1 cellular context compared by ENCODE assay signal in the genomic region with DNA sequence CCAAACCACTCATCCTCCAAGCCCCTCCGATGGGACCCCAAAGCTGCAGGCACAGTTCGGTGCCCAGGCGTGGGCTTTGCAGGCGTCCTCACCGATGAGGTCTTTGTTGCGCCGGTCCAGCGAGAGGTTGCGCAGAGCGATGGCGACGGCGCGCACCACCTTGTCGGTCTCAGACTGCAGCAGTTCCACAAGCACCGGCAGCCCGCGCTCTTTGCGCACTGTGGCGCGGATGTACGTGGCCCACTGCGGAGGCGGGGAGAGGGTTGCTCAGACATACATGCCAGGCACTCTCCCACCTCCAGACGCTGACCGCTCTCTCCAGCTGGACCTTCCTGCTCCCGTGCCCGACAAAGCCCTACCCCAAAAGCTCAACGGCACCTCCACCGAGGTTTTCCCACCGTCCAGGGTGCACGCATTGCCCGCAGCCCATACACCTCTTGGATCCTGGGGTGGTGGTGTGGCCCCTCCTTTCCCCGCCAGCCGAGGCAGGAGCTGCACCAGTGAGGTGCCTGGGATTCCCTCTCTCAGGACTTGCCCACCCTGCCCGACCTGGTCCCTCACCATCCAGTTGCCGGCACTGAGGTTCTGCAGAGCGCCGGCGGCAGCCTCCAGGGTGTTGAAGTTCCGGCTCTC.
TF ChIP-seq lines count a peak whose summit lies in the region.

No MANE protein-coding gene starts in this region.

TF ChIP-seq in SK-N-SH treated with all-trans-retinoic acid at 6 μM for 48 hours, 23 proteins besides CTCF, POLR2A, EP300 and RAD21:
- no peak for TF ChIP-seq ZC3H10 (CRISPR knock-in tag; IDR thresholded peaks at IDR 0.05)
- no peak for TF ChIP-seq RARB (CRISPR knock-in tag; IDR thresholded peaks at IDR 0.05)
- no peak for TF ChIP-seq ZNF8 (CRISPR knock-in tag; IDR thresholded peaks at IDR 0.05)
- TF ChIP-seq ZFP30 (CRISPR knock-in tag; IDR thresholded peaks at IDR 0.05), result no peak
- TF ChIP-seq ZNF70 (CRISPR knock-in tag; IDR thresholded peaks at IDR 0.05), result no peak
- TF ChIP-seq, protein P1, sequence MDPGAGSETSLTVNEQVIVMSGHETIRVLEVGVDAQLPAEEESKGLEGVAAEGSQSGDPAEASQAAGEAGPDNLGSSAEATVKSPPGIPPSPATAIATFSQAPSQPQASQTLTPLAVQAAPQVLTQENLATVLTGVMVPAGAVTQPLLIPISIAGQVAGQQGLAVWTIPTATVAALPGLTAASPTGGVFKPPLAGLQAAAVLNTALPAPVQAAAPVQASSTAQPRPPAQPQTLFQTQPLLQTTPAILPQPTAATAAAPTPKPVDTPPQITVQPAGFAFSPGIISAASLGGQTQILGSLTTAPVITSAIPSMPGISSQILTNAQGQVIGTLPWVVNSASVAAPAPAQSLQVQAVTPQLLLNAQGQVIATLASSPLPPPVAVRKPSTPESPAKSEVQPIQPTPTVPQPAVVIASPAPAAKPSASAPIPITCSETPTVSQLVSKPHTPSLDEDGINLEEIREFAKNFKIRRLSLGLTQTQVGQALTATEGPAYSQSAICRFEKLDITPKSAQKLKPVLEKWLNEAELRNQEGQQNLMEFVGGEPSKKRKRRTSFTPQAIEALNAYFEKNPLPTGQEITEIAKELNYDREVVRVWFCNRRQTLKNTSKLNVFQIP (CRISPR knock-in tag; IDR thresholded peaks at IDR 0.05; ENCODE audit: borderline replicate concordance, low read depth), result no peak
- no peak for TF ChIP-seq ESRRG (CRISPR knock-in tag; IDR thresholded peaks at IDR 0.05)
- TF ChIP-seq SNAI2 (CRISPR knock-in tag; IDR thresholded peaks at IDR 0.05), result no peak
- TF ChIP-seq, protein P2, sequence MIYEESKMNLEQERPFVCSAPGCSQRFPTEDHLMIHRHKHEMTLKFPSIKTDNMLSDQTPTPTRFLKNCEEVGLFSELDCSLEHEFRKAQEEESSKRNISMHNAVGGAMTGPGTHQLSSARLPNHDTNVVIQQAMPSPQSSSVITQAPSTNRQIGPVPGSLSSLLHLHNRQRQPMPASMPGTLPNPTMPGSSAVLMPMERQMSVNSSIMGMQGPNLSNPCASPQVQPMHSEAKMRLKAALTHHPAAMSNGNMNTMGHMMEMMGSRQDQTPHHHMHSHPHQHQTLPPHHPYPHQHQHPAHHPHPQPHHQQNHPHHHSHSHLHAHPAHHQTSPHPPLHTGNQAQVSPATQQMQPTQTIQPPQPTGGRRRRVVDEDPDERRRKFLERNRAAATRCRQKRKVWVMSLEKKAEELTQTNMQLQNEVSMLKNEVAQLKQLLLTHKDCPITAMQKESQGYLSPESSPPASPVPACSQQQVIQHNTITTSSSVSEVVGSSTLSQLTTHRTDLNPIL (CRISPR knock-in tag; IDR thresholded peaks at IDR 0.05; ENCODE audit: low read depth), result no peak
- TF ChIP-seq ARNTL (CRISPR knock-in tag; IDR thresholded peaks at IDR 0.05; ENCODE audit: borderline replicate concordance, low read depth), result no peak
- TF ChIP-seq, protein P3, sequence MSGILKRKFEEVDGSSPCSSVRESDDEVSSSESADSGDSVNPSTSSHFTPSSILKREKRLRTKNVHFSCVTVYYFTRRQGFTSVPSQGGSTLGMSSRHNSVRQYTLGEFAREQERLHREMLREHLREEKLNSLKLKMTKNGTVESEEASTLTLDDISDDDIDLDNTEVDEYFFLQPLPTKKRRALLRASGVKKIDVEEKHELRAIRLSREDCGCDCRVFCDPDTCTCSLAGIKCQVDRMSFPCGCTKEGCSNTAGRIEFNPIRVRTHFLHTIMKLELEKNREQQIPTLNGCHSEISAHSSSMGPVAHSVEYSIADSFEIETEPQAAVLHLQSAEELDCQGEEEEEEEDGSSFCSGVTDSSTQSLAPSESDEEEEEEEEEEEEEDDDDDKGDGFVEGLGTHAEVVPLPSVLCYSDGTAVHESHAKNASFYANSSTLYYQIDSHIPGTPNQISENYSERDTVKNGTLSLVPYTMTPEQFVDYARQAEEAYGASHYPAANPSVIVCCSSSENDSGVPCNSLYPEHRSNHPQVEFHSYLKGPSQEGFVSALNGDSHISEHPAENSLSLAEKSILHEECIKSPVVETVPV (CRISPR knock-in tag; IDR thresholded peaks at IDR 0.05), result no peak
- TF ChIP-seq TOX (CRISPR knock-in tag; IDR thresholded peaks at IDR 0.05; ENCODE audit: borderline replicate concordance), result no peak
- TF ChIP-seq PPARA (CRISPR knock-in tag; IDR thresholded peaks at IDR 0.05; ENCODE audit: borderline replicate concordance), result no peak
